ENCODE assay signal across 24 cellular contexts in genomic region chr7:8435120-8435519, GRCh38. TPM values are rescaled to one million over a fixed set of nuclear protein-coding genes. Genes with fewer than 3 reads are reported as not detected.
DNase-seq lines count a peak whose midpoint lies in the region; ATAC-seq, FAIRE-seq and TF ChIP-seq lines count a peak whose summit lies in the region.
"Had no signal": no experiment of that assay in that cellular context is flagged by ENCODE, and none has a peak within 500 bp of the region (broad histone marks: within the 10 kb centered on the region; RNA-seq: fewer than 3 reads in every experiment).

No MANE protein-coding gene starts in this region.

- H3K79me2 ChIP-seq in H9 (ENCODE audit: insufficient read depth, low read length): no peaks in the 10 kb centered on the region

- H3K79me1 ChIP-seq in H9 (ENCODE audit: insufficient read depth, low read depth, low read length, poor library complexity, severe bottlenecking): no peaks in the 10 kb centered on the region

- no peak overlapping the region for H2BK15ac ChIP-seq in H9 (ENCODE audit: low read depth, low read length)

- WGBS in H9 (ENCODE audit: extremely low coverage, insufficient read length, low lambda C conversion rate): no CpG with 5 or more reads among the region's 31 CpGs

- no peak overlapping the region for H4K8ac ChIP-seq in H9 (replicated peaks; ENCODE audit: insufficient read length, low read depth, low read length)

- H2BK120ac ChIP-seq in H9 (ENCODE audit: low read depth, low read length, poor library complexity, severe bottlenecking): no peak overlapping the region

- no peak overlapping the region for H3K14ac ChIP-seq in H9 (ENCODE audit: insufficient read depth, low read length)

- TF ChIP-seq CTCF in H9 (conservative IDR thresholded peaks at IDR 0.05) (no peak), brain (conservative IDR thresholded peaks at IDR 0.05) (no peak)

- no peak for ATAC-seq in HG03095 (IDR thresholded peaks at IDR 0.05; ENCODE audit: unreplicated experiment)

- TF ChIP-seq POLR2A in H54 (IDR thresholded peaks at IDR 0.05; ENCODE audit: low read depth, low read length): no peak

- no peak for FAIRE-seq in H54 (lab: Jason Lieb, UNC)
- FAIRE-seq: G401.6 had no signal

- H3K4me1 Mint-ChIP-seq in H9 (peaks cover 41 to 46% of the 10 kb centered on the region in 2 experiments), brain (peaks cover 43% of the 10 kb centered on the region)

- H3K4me3 ChIP-seq in iPS-18c (ENCODE audit: insufficient read depth, low read depth, low read length): peak overlapping the region; percentile 60
- H3K4me3 ChIP-seq: vagina had no signal

- peak; percentile 35 for DNase-seq in H9
- DNase-seq in retina: peak; percentile 61
- no peak for DNase-seq in H54 (ENCODE audit: insufficient read length, low spot score)
- DNase-seq in amygdala (lab: John Stamatoyannopoulos, UW): no peak
- DNase-seq: activated B cell treated with CpG ODN at 0.5 μM for 24 hours; activated CD4-positive, alpha-beta memory T cell treated with anti-CD3 and anti-CD28 coated beads, Interleukin-2, amount 10 ng/mL, durations not matched to agents 7 days and 5 days; amniotic stem cell; DMS 273 treated with DMSO at 0.1 percent for 48 hours; foreskin fibroblast; hippocampal formation; mesenchymal stem cell; naive B cell; NCI-H1694; NCI-H526 treated with DMSO at 0.1 percent for 48 hours; T-helper 9 cell had no signal

- H2BK5ac ChIP-seq in H9 (ENCODE audit: insufficient read length, low read length): no peak overlapping the region

- H3K9me3 ChIP-seq in H9 (ENCODE audit: control insufficient read depth, low read depth, low read length): no peaks in the 10 kb centered on the region
- H3K9me3 ChIP-seq in iPS-18c (ENCODE audit: control insufficient read depth, insufficient read depth, low read length): no peaks in the 10 kb centered on the region
- H3K9me3 ChIP-seq: vagina had no signal

- no peak overlapping the region for H3K9ac ChIP-seq in H9 (ENCODE audit: extremely low read depth, insufficient read length, low read length)
- H3K9ac ChIP-seq: KMS-11 had no signal

- H3K23me2 ChIP-seq in H9 (ENCODE audit: insufficient read length, low read depth, low read length, poor library complexity, severe bottlenecking): peaks cover 32% of the 10 kb centered on the region

- H3K27me3 Mint-ChIP-seq in H9 (ENCODE audit: low read depth) (peaks cover 99% of the 10 kb centered on the region), brain (peaks cover 95% of the 10 kb centered on the region)

- H3K23ac ChIP-seq in H9 (ENCODE audit: insufficient read length, low read depth, low read length): no peak overlapping the region

- peaks cover 2% of the 10 kb centered on the region; the same call in 1 of the 2 replicates for H3K4me1 ChIP-seq in H9 (ENCODE audit: insufficient read depth, low read length)

- H3K56ac ChIP-seq in H9 (ENCODE audit: insufficient read length, low read depth, low read length): no peak overlapping the region

- H3K18ac ChIP-seq in H9 (ENCODE audit: insufficient read length, low read depth, low read length): no peak overlapping the region

- no peak overlapping the region for H2BK12ac ChIP-seq in H9 (ENCODE audit: insufficient read length, low read depth, low read length)

- no peaks in the 10 kb centered on the region for H3K36me3 Mint-ChIP-seq in H9 (ENCODE audit: insufficient read depth in 1 of 3, low read depth in 3 of 3)
- no peaks in the 10 kb centered on the region for H3K36me3 Mint-ChIP-seq in brain

- H3K4me2 ChIP-seq in H9 (ENCODE audit: insufficient read depth, insufficient read length, low read length): peak overlapping the region; percentile 87
- H3K4me2 ChIP-seq: KMS-11 had no signal

- H3K9me3 Mint-ChIP-seq in H9 (no peaks in the 10 kb centered on the region), brain (peaks cover 0 to 8% (median 0%) of the 10 kb centered on the region in 5 experiments)
- H3K9me3 Mint-ChIP-seq: activated B cell treated with CpG ODN at 0.5 μM for 24 hours; activated CD4-positive, alpha-beta memory T cell treated with anti-CD3 and anti-CD28 coated beads, Interleukin-2, amount 10 ng/mL, durations not matched to agents 7 days and 5 days had no signal

- peak overlapping the region; percentile 74 to 84 for H3K4me3 Mint-ChIP-seq in H9
- peak overlapping the region; percentile 73 to 92 (median 81) for H3K4me3 Mint-ChIP-seq in brain
- H3K4me3 Mint-ChIP-seq: activated B cell treated with CpG ODN at 0.5 μM for 24 hours; activated CD4-positive, alpha-beta memory T cell treated with anti-CD3 and anti-CD28 coated beads, Interleukin-2, amount 10 ng/mL, durations not matched to agents 7 days and 5 days had no signal

- no peak overlapping the region for H4K91ac ChIP-seq in H9 (ENCODE audit: insufficient read length, low read depth, low read length)

- H4K5ac ChIP-seq in H9 (ENCODE audit: insufficient read length, low read depth, low read length): no peak overlapping the region

- H3K27me3 ChIP-seq in H9 (ENCODE audit: insufficient read depth, low read length): peaks cover 64% of the 10 kb centered on the region

- H3K27ac Mint-ChIP-seq in H9 (no peak overlapping the region), brain (peak overlapping the region in 2 of 5 experiments; percentile 62 to 68)
- H3K27ac Mint-ChIP-seq: activated B cell treated with CpG ODN at 0.5 μM for 24 hours; activated CD4-positive, alpha-beta memory T cell treated with anti-CD3 and anti-CD28 coated beads, Interleukin-2, amount 10 ng/mL, durations not matched to agents 7 days and 5 days had no signal

- no peak overlapping the region for H3T11ph ChIP-seq in H9 (ENCODE audit: low read length)

- H3K27ac ChIP-seq in H9 (ENCODE audit: insufficient read length, low read depth, low read length): no peak overlapping the region
- H3K27ac ChIP-seq: KMS-11, vagina had no signal

- H4K20me1 ChIP-seq in H9 (ENCODE audit: control insufficient read depth, insufficient read depth, insufficient read length): no peaks in the 10 kb centered on the region

- H2AK5ac ChIP-seq in H9 (ENCODE audit: insufficient read length, low read length): no peak overlapping the region

- no peak overlapping the region for H2AFZ ChIP-seq in H9 (ENCODE audit: low read length)

- H3K4ac ChIP-seq in H9 (ENCODE audit: low read depth, low read length): no peak overlapping the region

- no peak overlapping the region for H2BK20ac ChIP-seq in H9 (ENCODE audit: low read depth, low read length, poor library complexity, severe bottlenecking)

RNA-seq across cellular contexts. Expression of gene NXPH1, which starts 1.7 kb away (rescaled TPM):
- 0.11 and 0.15 TPM in 2 replicates for total RNA-seq in H9 (2021)
- 5.5 TPM for polyA plus RNA-seq in brain (ENCODE audit: insufficient read depth, low read depth, low replicate concordance)
- total RNA-seq: activated B cell treated with CpG ODN at 0.5 μM for 24 hours; activated CD4-positive, alpha-beta memory T cell treated with anti-CD3 and anti-CD28 coated beads, Interleukin-2, amount 10 ng/mL, durations not matched to agents 7 days and 5 days; cardiac septum; epithelial cell of proximal tubule; RPMI7951 had no signal

Comparison
In these comparisons a context has a peak if more than half of its experiments do, and no peak if none do; other contexts are left out.
1. DNase-seq: peak in H9 (single experiment) and retina (single experiment); none in H54 (single experiment) and amygdala (0 of 56).